In genomic region chr2:202652119-202652518, GRCh38 we compare ENCODE assay signal across 15 cellular contexts.
"Had no signal": no experiment of that assay in that cellular context is flagged by ENCODE, and none has a peak within 500 bp of the region (broad histone marks: within the 10 kb centered on the region; RNA-seq: fewer than 3 reads in every experiment).

No MANE protein-coding gene starts in this region.

- H3K4me3 Mint-ChIP-seq: stimulated activated effector memory CD8-positive, alpha-beta T cell treated with anti-CD3 and anti-CD28 coated beads, Interleukin-12 subunit alpha, Interleukin-12 subunit beta, amount 100 ng/mL, for 72 hours had no signal

- ATAC-seq: body of pancreas; gastroesophageal sphincter; left ventricle myocardium superior; right cardiac atrium; stimulated activated effector memory CD8-positive, alpha-beta T cell treated with anti-CD3 and anti-CD28 coated beads, Interleukin-12 subunit alpha, Interleukin-12 subunit beta, amount 100 ng/mL, for 72 hours had no signal

- H3K9me3 Mint-ChIP-seq: stimulated activated effector memory CD8-positive, alpha-beta T cell treated with anti-CD3 and anti-CD28 coated beads, Interleukin-12 subunit alpha, Interleukin-12 subunit beta, amount 100 ng/mL, for 72 hours had no signal

- H3K27ac Mint-ChIP-seq: stimulated activated effector memory CD8-positive, alpha-beta T cell treated with anti-CD3 and anti-CD28 coated beads, Interleukin-12 subunit alpha, Interleukin-12 subunit beta, amount 100 ng/mL, for 72 hours had no signal

- DNase-seq: activated CD4-positive, alpha-beta T cell treated with anti-CD3 and anti-CD28 coated beads for 4 hours; activated gamma-delta T cell; anterior cingulate cortex; body of pancreas; head of caudate nucleus; left ventricle myocardium superior; nucleus accumbens; right cardiac atrium; stimulated activated CD4-positive, alpha-beta T cell treated with anti-CD3 and anti-CD28 coated beads, Interleukin-2, amount 100 ng/mL, for 24 hours; T-helper 1 cell; testis; trophoblast cell; uterus had no signal
